In genomic region chr7:20778063-20778721, GRCh38 we compare ENCODE assay signal across 9 cellular contexts. TPM values are rescaled to one million over a fixed set of nuclear protein-coding genes. Genes with fewer than 3 reads are reported as not detected.
DNase-seq lines count a peak whose midpoint lies in the region; ATAC-seq, FAIRE-seq and TF ChIP-seq lines count a peak whose summit lies in the region.
"Had no signal": no experiment of that assay in that cellular context is flagged by ENCODE, and none has a peak within 500 bp of the region (broad histone marks: within the 10 kb centered on the region; RNA-seq: fewer than 3 reads in every experiment).

No MANE protein-coding gene starts in this region.

- H2AFZ ChIP-seq in GM12878 (ENCODE audit: control insufficient read depth, low read depth, low read length): no peak overlapping the region

- H3K27me3 ChIP-seq in GM12878 (replicated peaks in 1 of 2; ENCODE audit: control insufficient read depth in 2 of 2, insufficient read depth in 2 of 2, low read length in 1 of 2) (peaks cover 3 to 5% of the 10 kb centered on the region in 2 experiments), tibial artery (peaks cover 13 to 92% of the 10 kb centered on the region in 2 donors)
- peaks cover 77% of the 10 kb centered on the region for H3K27me3 ChIP-seq in CD4-positive, alpha-beta T cell (ENCODE audit: control insufficient read depth, insufficient read depth, low read length)

- 0 out of 2 replicates have a peak overlapping the region, but pooled peaks have one; percentile 24 for H3K4me2 ChIP-seq in GM12878 (ENCODE audit: control insufficient read depth, insufficient read depth)

- WGBS in GM12878 (ENCODE audit: insufficient coverage, insufficient replicate concordance, low lambda C conversion rate, missing lambda C conversion rate): 43% methylated on average over 47 of the region's 63 CpGs

- H3K9me3 Mint-ChIP-seq in CD4-positive, alpha-beta T cell: no peaks in the 10 kb centered on the region

- TF ChIP-seq CTCF in GM12878 (IDR thresholded peaks at IDR 0.05 in 2 of 3, conservative IDR thresholded peaks at IDR 0.05 in 1 of 3; ENCODE audit: control insufficient read depth in 2 of 3, extremely low read depth in 1 of 3, insufficient read depth in 1 of 3, low read depth in 3 of 3, low read length in 3 of 3) (peak; percentile 29 to 50 (median 45); a peak in 4 of 6 replicates), tibial artery (IDR thresholded peaks at IDR 0.05) (peak; percentile 42 to 44)
- no peak for TF ChIP-seq CTCF in CD4-positive, alpha-beta T cell (IDR thresholded peaks at IDR 0.05)

- no peaks in the 10 kb centered on the region for H4K20me1 ChIP-seq in GM12878 (ENCODE audit: control insufficient read depth, insufficient read depth)

- intact Hi-C loops in GM12878 (cut with micrococcal nuclease; ENCODE audit: unreplicated experiment): no loop called here
- intact Hi-C loops in tibial artery (cut with DNase I; ENCODE audit: low total_unique reads): no loop called here
- intact Hi-C loops in CD4-positive, alpha-beta T cell (cut with DNase I, micrococcal nuclease): no loop called here

- in situ Hi-C loops in GM12878 (cut with MboI): loop anchor here (5.0 kb wide), 1 partner anchor 479 kb away; no protein-coding TSS in a partner anchor

- TF ChIP-seq RAD21 in GM12878 (IDR thresholded peaks at IDR 0.05; ENCODE audit: insufficient read depth, low read depth, low read length): peak; percentile 56

- no peaks in the 10 kb centered on the region for H3K36me3 Mint-ChIP-seq in CD4-positive, alpha-beta T cell (ENCODE audit: low read depth)

- DNase-seq in DMS153 treated with DMSO at 0.1 percent for 48 hours (lab: John Stamatoyannopoulos, UW; ENCODE audit: unreplicated experiment) (peak; percentile 58), HuH-7.5 (ENCODE audit: low spot score) (peak; percentile 52), GM12878 (ENCODE audit: low read depth, low spot score) (no peak), kidney glomerular epithelial cell (lab: John Stamatoyannopoulos, UW) (peak; percentile 34), tibial artery (no peak), T1000 (lab: John Stamatoyannopoulos, UW) (no peak)
- DNase-seq in CD4-positive, alpha-beta T cell: no peak

- no peak overlapping the region for H3K27ac Mint-ChIP-seq in CD4-positive, alpha-beta T cell

- no peak for FAIRE-seq in GM12878 (lab: Jason Lieb, UNC)

- H3K4me1 ChIP-seq in GM12878 (ENCODE audit: control insufficient read depth, insufficient read depth, low read length): no peaks in the 10 kb centered on the region
- peaks cover 0 to 12% (median 10%) of the 10 kb centered on the region in 4 donors for H3K4me1 ChIP-seq in tibial artery

- SMC1A ChIA-PET in GM12878 (lab: Charles Lee; ENCODE audit: uncharacterized antibody, unreplicated experiment): interaction anchor here (0.8 kb wide), 1 partner anchor 475 kb away, joined by 4 read pairs; no protein-coding TSS in a partner anchor

- H3K36me3 ChIP-seq in GM12878 (ENCODE audit: control insufficient read depth in 2 of 2, insufficient read depth in 2 of 2, low read length in 1 of 2) (no peaks in the 10 kb centered on the region), tibial artery (no peaks in the 10 kb centered on the region)

- no peak for TF ChIP-seq EP300 in GM12878 (IDR thresholded peaks at IDR 0.05; ENCODE audit: borderline replicate concordance in 1 of 2, control insufficient read depth in 1 of 2, low read depth in 2 of 2, low read length in 2 of 2)

- H3K79me2 ChIP-seq in GM12878 (ENCODE audit: control insufficient read depth, insufficient read depth, low read length): no peaks in the 10 kb centered on the region

- H3K4me3 ChIP-seq in GM12878 (no peak overlapping the region), tibial artery (peak overlapping the region; percentile 3 to 17)

- no TSS peak for BruUV-seq in GM12878 (replicated peaks; lab: Mats Ljungman, UMichigan)

- no peak for TF ChIP-seq POLR2A in GM12878 (IDR thresholded peaks at IDR 0.05; ENCODE audit: low read depth, low read length)

- H3K27me3 Mint-ChIP-seq in CD4-positive, alpha-beta T cell: peaks cover 94% of the 10 kb centered on the region

- CTCF ChIA-PET in GM12878 (lab: Yijun Ruan, JAX): no interaction called here
- CTCF ChIA-PET in CD4-positive, alpha-beta T cell (lab: Charles Lee): interaction anchor here (0.7 kb wide), 1 partner anchor 36 kb away, joined by 4 read pairs; no protein-coding TSS in a partner anchor

- H3K4me3 Mint-ChIP-seq in CD4-positive, alpha-beta T cell: no peak overlapping the region

- H3K9ac ChIP-seq in GM12878 (ENCODE audit: control insufficient read depth, insufficient read depth, low read length): no peak overlapping the region

- POLR2A ChIA-PET in GM12878 (lab: Charles Lee): no interaction called here
- POLR2A ChIA-PET in CD4-positive, alpha-beta T cell (lab: Charles Lee): no interaction called here

- H3K27ac ChIP-seq in GM12878 (ENCODE audit: control insufficient read depth, insufficient read depth) (no peak overlapping the region), tibial artery (no peak overlapping the region)
- no peak overlapping the region for H3K27ac ChIP-seq in CD4-positive, alpha-beta T cell (ENCODE audit: low read depth, low read length)

- RAD21 ChIA-PET in GM12878 (lab: Charles Lee; ENCODE audit: unreplicated experiment): no interaction called here

- ATAC-seq in GM21381 (IDR thresholded peaks at IDR 0.05; ENCODE audit: unreplicated experiment): peak; percentile 93
- peak; percentile 87 for ATAC-seq in GM12878
- no peak for ATAC-seq in CD4-positive, alpha-beta T cell (ENCODE audit: poor library complexity)

- no peaks in the 10 kb centered on the region; the same call in 2 of the 3 replicates for H3K9me3 ChIP-seq in GM12878 (replicated peaks; ENCODE audit: control insufficient read depth, insufficient read depth, low read length)
- no peaks in the 10 kb centered on the region for H3K9me3 ChIP-seq in tibial artery
- peaks cover 8% of the 10 kb centered on the region for H3K9me3 ChIP-seq in CD4-positive, alpha-beta T cell (ENCODE audit: control insufficient read depth, low read length)

- H3K4me1 Mint-ChIP-seq in CD4-positive, alpha-beta T cell (ENCODE audit: low read depth): peaks cover 13% of the 10 kb centered on the region

TF ChIP-seq in GM12878, 131 proteins besides CTCF, POLR2A, EP300 and RAD21:
- TF ChIP-seq BRCA1 (IDR thresholded peaks at IDR 0.05; ENCODE audit: low read depth, low read length): no peak
- TF ChIP-seq SMC3 (IDR thresholded peaks at IDR 0.05; ENCODE audit: borderline replicate concordance, low read length): peak; percentile 23; the same call in 1 of the 2 replicates
- 0 out of 2 replicates have a peak, but pooled peaks have one; percentile 35 for TF ChIP-seq DPF2 (IDR thresholded peaks at IDR 0.05)
TF ChIP-seq in GM12878: peak in this region for 2.

RNA-seq across cellular contexts. Expression of gene SP8, which starts 8.5 kb away (rescaled TPM):
- total RNA-seq in GM12878 (2013; cell fraction: nucleolus; rRNA removed): not detected in 2 replicates
- not detected in 2 replicates for total RNA-seq in GM12878 (2014; rRNA removed)
- total RNA-seq in GM12878 (2014; rRNA removed; fragmentation: Illumina TruSeq; extraction: Trizol): not detected in 2 replicates
- total RNA-seq in GM12878 (2021): not detected in 2 replicates
- polyA plus RNA-seq in GM12878 (2011; ENCODE audit: low read depth): not detected
- polyA plus RNA-seq in GM12878 (2011; rRNA removed): not detected in 2 replicates
- not detected in 2 replicates for polyA plus RNA-seq in GM12878 (2011; cell fraction: cytosol; rRNA removed)
- not detected in 2 replicates for polyA plus RNA-seq in GM12878 (2011; cell fraction: nucleus; rRNA removed)
- not detected in 2 replicates for polyA plus RNA-seq in GM12878 (2012)
- polyA plus RNA-seq in GM12878 (2014; fragmentation: Illumina TruSeq; extraction: Trizol): not detected in 2 replicates
- polyA plus RNA-seq in GM12878 (2014; fragmentation: Nextera tagmentation; extraction: Ambion mirVana): not detected
- not detected in 2 replicates for polyA plus RNA-seq in GM12878 (2014; rRNA removed)
- polyA plus RNA-seq in GM12878 (2016; fragmentation: Nextera tagmentation; extraction: Ambion mirVana): not detected
- polyA minus RNA-seq in GM12878 (2011; rRNA and poly(A)+ RNA removed): not detected in 2 replicates
- not detected in 2 replicates for polyA minus RNA-seq in GM12878 (2011; cell fraction: cytosol; rRNA and poly(A)+ RNA removed)
- not detected in 2 replicates for polyA minus RNA-seq in GM12878 (2011; cell fraction: nucleus; rRNA and poly(A)+ RNA removed)
- not detected for total RNA-seq in CD4-positive, alpha-beta T cell
- total RNA-seq: myocyte had no signal

Comparison
In these comparisons a context has a peak if more than half of its experiments do, and no peak if none do; other contexts are left out.
1. DNase-seq: peak in DMS153 treated with DMSO at 0.1 percent for 48 hours (single experiment), HuH-7.5 (single experiment) and kidney glomerular epithelial cell (single experiment); none in GM12878 (single experiment), tibial artery (0 of 2), CD4-positive, alpha-beta T cell (0 of 10) and T1000 (single experiment).